ENCODE assay signal across 17 cellular contexts in the genomic region with DNA sequence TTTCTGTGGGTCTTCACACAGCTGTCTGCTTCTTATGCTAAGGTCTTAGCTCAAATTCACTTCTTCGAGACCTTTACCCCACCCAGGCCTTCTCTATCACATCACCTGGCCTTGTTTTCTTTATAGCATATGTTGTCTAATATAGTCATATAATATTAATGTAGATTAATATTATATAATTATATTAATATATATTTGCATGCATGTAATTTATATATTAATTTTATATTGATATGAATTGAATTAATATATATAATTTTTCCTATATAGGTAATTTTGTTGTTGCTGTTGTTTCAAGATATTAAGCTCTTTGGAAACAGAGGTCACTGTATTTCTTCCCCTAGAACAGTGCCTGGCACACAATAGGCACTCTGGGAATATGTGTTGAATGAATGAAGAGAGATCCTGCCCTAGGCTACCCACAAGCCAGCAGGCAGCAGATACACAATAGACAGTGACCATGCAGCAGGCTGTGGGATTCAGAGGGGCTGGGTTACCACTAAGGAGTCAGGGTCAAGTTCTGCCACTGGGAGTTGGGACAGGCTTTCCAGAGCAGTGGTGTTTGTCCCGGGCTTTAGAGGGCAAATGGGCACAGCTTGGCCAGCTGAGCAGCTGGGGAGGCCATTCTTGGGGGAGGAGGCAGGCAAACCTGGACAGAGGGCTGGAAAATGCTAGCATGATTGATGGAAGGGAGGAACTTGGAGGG.
DNase-seq lines count a peak whose midpoint lies in the region; TF ChIP-seq lines count a peak whose summit lies in the region.
"Had no signal": no experiment of that assay in that cellular context is flagged by ENCODE, and none has a peak within 500 bp of the region (broad histone marks: within the 10 kb centered on the region; RNA-seq: fewer than 3 reads in every experiment).

No MANE protein-coding gene starts in this region.

- H3K4me3 ChIP-seq in spleen: no peak overlapping the region
- H3K4me3 ChIP-seq: BLaER1 had no signal

- in situ Hi-C loops in SK-MEL-5 (cut with HindIII; ENCODE audit: low pct_unique_long_range_greater_than_20kb, low sequenced_read_pairs): no loop called here

- peak overlapping the region; percentile 83 for H3K27ac Mint-ChIP-seq in mesothelial cell of epicardium

- 71 to 98% (median 94%) methylated on average over 2 of the region's 2 CpGs for WGBS in spleen, 5 donors

- TF ChIP-seq CTCF in 22Rv1 (IDR thresholded peaks at IDR 0.05) (no peak), mesothelial cell of epicardium (IDR thresholded peaks at IDR 0.05; ENCODE audit: unreplicated experiment) (no peak), spleen (IDR thresholded peaks at IDR 0.05 in 8 of 11, conservative IDR thresholded peaks at IDR 0.05 in 3 of 11) (no peak)

- no peaks in the 10 kb centered on the region for H3K9me3 Mint-ChIP-seq in mesothelial cell of epicardium
- H3K9me3 Mint-ChIP-seq: CD8-positive, alpha-beta memory T cell had no signal

- H3K36me3 Mint-ChIP-seq in mesothelial cell of epicardium: peaks cover 2% of the 10 kb centered on the region

- peaks cover 0 to 66% (median 16%) of the 10 kb centered on the region in 6 donors for H3K36me3 ChIP-seq in spleen

- H3K4me1 Mint-ChIP-seq in mesothelial cell of epicardium: peaks cover 66% of the 10 kb centered on the region

- DNase-seq in SK-MEL-5 (ENCODE audit: low read depth, low spot score) (peak; percentile 17), mesothelial cell of epicardium (ENCODE audit: low spot score in 2 of 2, unreplicated experiment in 2 of 2) (no peak), spleen (peak; percentile 37), DMS153 (lab: John Stamatoyannopoulos, UW) (no peak), islet precursor cell (no peak), A172 (ENCODE audit: low spot score) (no peak)
- DNase-seq: CD8-positive, alpha-beta memory T cell; DMS79; KG1; NCI-H1417 treated with DMSO at 0.1 percent for 48 hours; NCI-H1930; NCI-H345; NCI-H524 treated with DMSO at 0.1 percent for 48 hours; RPMI8226; SIG-M5 had no signal

- H3K4me3 Mint-ChIP-seq in mesothelial cell of epicardium: no peak overlapping the region
- H3K4me3 Mint-ChIP-seq: CD8-positive, alpha-beta memory T cell had no signal

- H3K9me3 ChIP-seq in spleen: no peaks in the 10 kb centered on the region
- H3K9me3 ChIP-seq: BLaER1 had no signal

- intact Hi-C loops in spleen (cut with DNase I; ENCODE audit: low total_unique reads): no loop called here

- H3K4me1 ChIP-seq in spleen: no peaks in the 10 kb centered on the region
- H3K4me1 ChIP-seq: BLaER1 had no signal

- H3K27ac ChIP-seq in 22Rv1 (peak overlapping the region; percentile 98), spleen (no peak overlapping the region)
- H3K27ac ChIP-seq: BLaER1 had no signal

- H3K27me3 Mint-ChIP-seq in mesothelial cell of epicardium (ENCODE audit: low read depth): no peaks in the 10 kb centered on the region
- H3K27me3 Mint-ChIP-seq: CD8-positive, alpha-beta memory T cell had no signal

- H3K27me3 ChIP-seq in spleen (replicated peaks in 1 of 7): no peaks in the 10 kb centered on the region
- H3K27me3 ChIP-seq: BLaER1 had no signal

- no peak for TF ChIP-seq POLR2A in spleen (IDR thresholded peaks at IDR 0.05)

Comparison
In these comparisons a context has a peak if more than half of its experiments do, and no peak if none do; other contexts are left out.
1. DNase-seq: peak in SK-MEL-5 (single experiment) and spleen (single experiment); none in mesothelial cell of epicardium (0 of 2), DMS153 (single experiment), islet precursor cell (single experiment) and A172 (single experiment).